ENCODE assay signal across 8 cellular contexts in the genomic region with DNA sequence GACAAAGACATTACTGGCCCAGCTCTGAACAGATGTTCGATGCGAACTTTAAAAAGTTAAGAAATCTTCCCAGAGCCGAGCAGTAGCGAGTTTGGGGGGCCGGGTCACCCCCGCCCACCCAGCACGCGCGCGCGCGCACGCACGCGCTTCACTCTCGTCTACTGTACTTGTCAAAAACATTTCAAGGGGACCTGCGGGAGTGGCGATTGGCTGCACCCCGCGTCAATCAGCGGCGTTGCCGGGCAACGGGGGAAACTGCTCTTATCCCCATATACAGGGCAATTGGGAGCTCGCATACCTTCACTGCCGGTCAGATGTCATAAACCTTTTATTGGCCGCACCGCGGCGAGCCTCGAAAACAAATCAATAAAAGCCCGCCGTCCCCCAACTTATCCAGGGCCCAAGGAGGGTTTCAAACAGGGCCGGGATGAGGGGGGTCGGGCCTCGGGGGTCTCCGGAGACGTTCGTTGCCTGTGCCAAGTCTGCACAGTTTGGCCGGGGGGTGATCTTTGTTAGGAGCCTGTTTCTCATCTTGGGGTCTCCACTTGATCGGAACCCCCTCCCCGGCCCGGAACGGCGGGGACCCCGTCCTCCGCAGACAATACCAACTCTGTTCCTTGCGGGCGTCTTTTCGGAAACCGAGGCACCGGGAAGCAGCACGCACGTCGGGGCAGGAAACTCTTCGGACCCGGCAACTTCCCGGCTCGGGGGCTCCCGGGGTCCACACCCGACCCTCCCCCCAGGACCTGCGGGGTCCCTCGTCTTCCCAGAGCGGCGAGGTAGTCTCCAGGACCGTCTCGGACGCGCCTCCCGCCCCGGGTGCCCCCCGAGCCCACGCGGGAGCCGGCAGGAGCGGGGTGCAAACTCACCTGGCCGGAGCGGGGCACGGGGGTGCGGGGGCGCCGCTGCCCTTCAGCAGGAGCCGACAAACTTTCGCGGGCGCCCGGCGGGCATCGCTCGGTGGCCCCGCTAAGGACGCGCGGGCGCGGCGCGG. TPM values are rescaled to one million over a fixed set of nuclear protein-coding genes. Genes with fewer than 3 reads are reported as not detected.
DNase-seq lines count a peak whose midpoint lies in the region; TF ChIP-seq lines count a peak whose summit lies in the region.

No MANE protein-coding gene starts in this region.

- no peak overlapping the region for H2AK5ac ChIP-seq in H9 (ENCODE audit: insufficient read length, low read length)

- no peaks in the 10 kb centered on the region for H3K27me3 Mint-ChIP-seq in H9 (ENCODE audit: low read depth)
- H3K27me3 Mint-ChIP-seq in neural progenitor cell (ENCODE audit: insufficient read depth, low read depth): peaks cover 7% of the 10 kb centered on the region

- no peak overlapping the region for H2BK12ac ChIP-seq in H9 (ENCODE audit: insufficient read length, low read depth, low read length)

- H3K4me1 ChIP-seq in H9 (ENCODE audit: insufficient read depth, low read length) (peaks cover 12% of the 10 kb centered on the region; the same call in 1 of the 2 replicates), neural progenitor cell (no peaks in the 10 kb centered on the region), stomach smooth muscle (ENCODE audit: control insufficient read depth, insufficient read depth, low read length) (peaks cover 17% of the 10 kb centered on the region)

- no peak overlapping the region for H4K5ac ChIP-seq in H9 (ENCODE audit: insufficient read length, low read depth, low read length)

- H3K36me3 ChIP-seq in neural progenitor cell (peaks cover 3% of the 10 kb centered on the region), stomach smooth muscle (ENCODE audit: control insufficient read depth in 2 of 2, insufficient read depth in 2 of 2, low read length in 2 of 2) (peaks cover 4 to 5% of the 10 kb centered on the region in 2 donors)

- H3K27ac Mint-ChIP-seq in H9: peak overlapping the region; percentile 26 to 73 (median 70); a peak in 5 of 7 replicates
- peak overlapping the region; percentile 95 for H3K27ac Mint-ChIP-seq in neural progenitor cell

- H3K4me1 Mint-ChIP-seq in H9 (peaks cover 37 to 49% of the 10 kb centered on the region in 2 experiments), neural progenitor cell (peaks cover 25% of the 10 kb centered on the region)

- no peak overlapping the region for H3K56ac ChIP-seq in H9 (ENCODE audit: insufficient read length, low read depth, low read length)

- H3K18ac ChIP-seq in H9 (ENCODE audit: insufficient read length, low read depth, low read length): peak overlapping the region; percentile 91

- no peaks in the 10 kb centered on the region for H3K27me3 ChIP-seq in H9 (ENCODE audit: insufficient read depth, low read length)
- no peaks in the 10 kb centered on the region for H3K27me3 ChIP-seq in neural progenitor cell
- no peaks in the 10 kb centered on the region for H3K27me3 ChIP-seq in stomach smooth muscle (ENCODE audit: control insufficient read depth in 1 of 2, insufficient read depth in 2 of 2, low read length in 2 of 2)

- peak overlapping the region; percentile 95 for H3K14ac ChIP-seq in H9 (ENCODE audit: insufficient read depth, low read length)

- no peak overlapping the region for H2BK120ac ChIP-seq in H9 (ENCODE audit: low read depth, low read length, poor library complexity, severe bottlenecking)

- no peak overlapping the region for H3K23ac ChIP-seq in H9 (ENCODE audit: insufficient read length, low read depth, low read length)

- H4K8ac ChIP-seq in H9 (replicated peaks; ENCODE audit: insufficient read length, low read depth, low read length): no peak overlapping the region

- H2BK20ac ChIP-seq in H9 (ENCODE audit: low read depth, low read length, poor library complexity, severe bottlenecking): no peak overlapping the region

- H3T11ph ChIP-seq in H9 (ENCODE audit: low read length): no peak overlapping the region

- peaks cover 2% of the 10 kb centered on the region for H4K20me1 ChIP-seq in H9 (ENCODE audit: control insufficient read depth, insufficient read depth, insufficient read length)
- peaks cover 11% of the 10 kb centered on the region for H4K20me1 ChIP-seq in neural progenitor cell (ENCODE audit: low read depth)

- H3K36me3 Mint-ChIP-seq in H9 (ENCODE audit: insufficient read depth in 1 of 3, low read depth in 3 of 3): peaks cover 35 to 41% (median 37%) of the 10 kb centered on the region in 3 experiments
- H3K36me3 Mint-ChIP-seq in neural progenitor cell: peaks cover 18% of the 10 kb centered on the region

- no CpG with 5 or more reads among the region's 98 CpGs for WGBS in H9 (ENCODE audit: extremely low coverage, insufficient read length, low lambda C conversion rate)

- peaks cover 38% of the 10 kb centered on the region; the same call in 1 of the 2 replicates for H3K79me2 ChIP-seq in H9 (ENCODE audit: insufficient read depth, low read length)
- peaks cover 57% of the 10 kb centered on the region for H3K79me2 ChIP-seq in neural progenitor cell (ENCODE audit: low read depth)

- H3K27ac ChIP-seq in H9 (ENCODE audit: insufficient read length, low read depth, low read length) (no peak overlapping the region), neural progenitor cell (no peak overlapping the region), stomach smooth muscle (ENCODE audit: low read length) (peak overlapping the region; percentile 87)

- peaks cover 6% of the 10 kb centered on the region for H3K79me1 ChIP-seq in H9 (ENCODE audit: insufficient read depth, low read depth, low read length, poor library complexity, severe bottlenecking)

- peaks cover 16% of the 10 kb centered on the region for H3K23me2 ChIP-seq in H9 (ENCODE audit: insufficient read length, low read depth, low read length, poor library complexity, severe bottlenecking)

- DNase-seq in ELF-1 (ENCODE audit: low read depth, low spot score) (peak; percentile 100), H9 (peak; percentile 97), M059J (ENCODE audit: low read depth) (peak; percentile 96), SIG-M5 (lab: John Stamatoyannopoulos, UW) (peak; percentile 80), foreskin melanocyte (peak; percentile 97), neural progenitor cell (ENCODE audit: low spot score) (peak; percentile 93)
- peak; percentile 98 to 99 (median 99) for DNase-seq in activated naive CD4-positive, alpha-beta T cell (lab: John Stamatoyannopoulos, UW)

- H3K9ac ChIP-seq in H9 (ENCODE audit: extremely low read depth, insufficient read length, low read length) (peak overlapping the region; percentile 63), neural progenitor cell (peak overlapping the region; percentile 52), stomach smooth muscle (ENCODE audit: low read length in 2 of 2) (peak overlapping the region; percentile 73 to 91)

- H4K91ac ChIP-seq in H9 (ENCODE audit: insufficient read length, low read depth, low read length): no peak overlapping the region

- peak overlapping the region; percentile 77 for H3K4me2 ChIP-seq in H9 (ENCODE audit: insufficient read depth, insufficient read length, low read length)
- H3K4me2 ChIP-seq in neural progenitor cell: peak overlapping the region; percentile 77

- H3K4ac ChIP-seq in H9 (ENCODE audit: low read depth, low read length): no peak overlapping the region; the same call in 1 of the 2 replicates

- TF ChIP-seq CTCF in H9 (conservative IDR thresholded peaks at IDR 0.05) (no peak), neural progenitor cell (IDR thresholded peaks at IDR 0.05) (no peak)

- peak overlapping the region; percentile 86 to 90 for H3K4me3 Mint-ChIP-seq in H9
- peak overlapping the region; percentile 97 for H3K4me3 Mint-ChIP-seq in neural progenitor cell

- H3K4me3 ChIP-seq in neural progenitor cell (peak overlapping the region; percentile 93), stomach smooth muscle (ENCODE audit: low read length in 2 of 2) (peak overlapping the region; percentile 75 to 90)

- H3K9me3 ChIP-seq in H9 (ENCODE audit: control insufficient read depth, low read depth, low read length) (no peaks in the 10 kb centered on the region), neural progenitor cell (ENCODE audit: low read depth) (no peaks in the 10 kb centered on the region), stomach smooth muscle (ENCODE audit: control insufficient read depth in 2 of 2, low read length in 2 of 2) (no peaks in the 10 kb centered on the region)

- H2BK15ac ChIP-seq in H9 (ENCODE audit: low read depth, low read length): no peak overlapping the region

- no peak overlapping the region for H2BK5ac ChIP-seq in H9 (ENCODE audit: insufficient read length, low read length)

- peaks cover 9 to 15% of the 10 kb centered on the region in 2 experiments; a peak in 4 of 5 replicates for H3K9me3 Mint-ChIP-seq in H9
- H3K9me3 Mint-ChIP-seq in neural progenitor cell: peaks cover 8% of the 10 kb centered on the region

- H2AFZ ChIP-seq in H9 (ENCODE audit: low read length) (no peak overlapping the region), neural progenitor cell (replicated peaks) (peak overlapping the region; percentile 58)

- H3F3A ChIP-seq in neural progenitor cell (ENCODE audit: low read depth): no peaks in the 10 kb centered on the region

RNA-seq across cellular contexts. Expression of a gene that starts 0.7 kb away (rescaled TPM):
- total RNA-seq in H9 (2021) (114 and 125 TPM in 2 replicates), neural progenitor cell (ENCODE audit: low replicate concordance) (38.5 and 39.5 TPM in 2 replicates)
- 9.0 and 16.7 TPM in 2 replicates for total RNA-seq in M059J (2014; rRNA removed; shearing (Covaris generic))
